Comparison of ENCODE assay signal across 23 cellular contexts in the genomic region with DNA sequence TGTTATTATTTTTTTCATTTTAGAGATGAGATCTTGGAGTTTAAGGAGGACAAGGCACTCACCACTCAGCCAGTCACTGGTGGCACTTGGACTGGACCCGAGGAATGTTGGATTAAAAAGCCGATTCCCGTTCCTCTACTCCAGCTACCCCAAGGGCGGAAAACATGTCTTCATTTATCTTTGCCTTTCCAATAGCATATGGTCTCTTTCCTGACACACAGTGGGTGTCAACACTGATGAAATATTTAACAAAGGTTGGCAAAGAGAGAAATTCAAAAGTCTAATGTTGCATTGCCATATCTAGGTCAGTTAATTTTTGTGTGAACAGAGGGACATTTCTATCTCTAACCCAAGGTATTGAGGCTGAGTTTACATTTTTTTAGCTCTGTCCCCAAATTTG.
"Had no signal": no experiment of that assay in that cellular context is flagged by ENCODE, and none has a peak within 500 bp of the region (broad histone marks: within the 10 kb centered on the region; RNA-seq: fewer than 3 reads in every experiment).

No MANE protein-coding gene starts in this region.

- H3K36me3 ChIP-seq: esophagus squamous epithelium, gastrocnemius medialis, heart right ventricle, left lung, lower lobe of right lung had no signal

- FAIRE-seq: endothelial cell of umbilical vein, islet of Langerhans, keratinocyte had no signal

- H3K4me1 ChIP-seq: esophagus squamous epithelium, gastrocnemius medialis, heart right ventricle, left lung, lower lobe of right lung had no signal

- H3K27ac ChIP-seq: coronary artery, esophagus squamous epithelium, gastrocnemius medialis, heart right ventricle, left lung, lower lobe of right lung had no signal

- H3K4me3 ChIP-seq: coronary artery, dorsolateral prefrontal cortex, esophagus squamous epithelium, gastrocnemius medialis, heart right ventricle, left lung, lower lobe of right lung, mucosa of descending colon had no signal

- DNase-seq: dermis blood vessel endothelial cell; effector CD4-positive, alpha-beta T cell; effector memory CD4-positive, alpha-beta T cell; esophagus squamous epithelium; foreskin fibroblast; foreskin melanocyte; gastrocnemius medialis; glutamatergic neuron; head of caudate nucleus; heart right ventricle; hippocampal formation; left cardiac atrium; left lung; left ventricle myocardium superior; lower lobe of right lung; mesenchymal stem cell; mucosa of descending colon; naive B cell had no signal

- H3K9me3 ChIP-seq: esophagus squamous epithelium, gastrocnemius medialis, heart right ventricle, left lung, lower lobe of right lung, mucosa of descending colon had no signal

- H3K27me3 ChIP-seq: esophagus squamous epithelium, gastrocnemius medialis, left lung had no signal
